ENCODE assay signal across 15 cellular contexts in genomic region chr7:18762189-18762588, GRCh38.
DNase-seq lines count a peak whose midpoint lies in the region; TF ChIP-seq lines count a peak whose summit lies in the region.
"Had no signal": no experiment of that assay in that cellular context is flagged by ENCODE, and none has a peak within 500 bp of the region (broad histone marks: within the 10 kb centered on the region; RNA-seq: fewer than 3 reads in every experiment).

No MANE protein-coding gene starts in this region.

- H3K4me1 Mint-ChIP-seq in nephron progenitor cell, result peaks cover 35% of the 10 kb centered on the region
- H3K4me1 Mint-ChIP-seq: stimulated activated effector memory CD8-positive, alpha-beta T cell treated with anti-CD3 and anti-CD28 coated beads, Interleukin-12 subunit alpha, Interleukin-12 subunit beta, amount 100 ng/mL, for 72 hours had no signal

- TF ChIP-seq CTCF in choroid plexus epithelial cell (conservative IDR thresholded peaks at IDR 0.05; ENCODE audit: low read depth, low read length) (no peak), nephron progenitor cell (IDR thresholded peaks at IDR 0.05) (no peak)

- H3K9me3 Mint-ChIP-seq in nephron progenitor cell, result no peaks in the 10 kb centered on the region
- H3K9me3 Mint-ChIP-seq: stimulated activated effector memory CD8-positive, alpha-beta T cell treated with anti-CD3 and anti-CD28 coated beads, Interleukin-12 subunit alpha, Interleukin-12 subunit beta, amount 100 ng/mL, for 72 hours had no signal

- no peak overlapping the region for H3K27ac Mint-ChIP-seq in nephron progenitor cell
- H3K27ac Mint-ChIP-seq: stimulated activated effector memory CD8-positive, alpha-beta T cell treated with anti-CD3 and anti-CD28 coated beads, Interleukin-12 subunit alpha, Interleukin-12 subunit beta, amount 100 ng/mL, for 72 hours had no signal

- H3K27me3 Mint-ChIP-seq in nephron progenitor cell (ENCODE audit: low read depth, poor library complexity), result no peaks in the 10 kb centered on the region

- no peak overlapping the region for H3K4me3 Mint-ChIP-seq in nephron progenitor cell
- H3K4me3 Mint-ChIP-seq: stimulated activated effector memory CD8-positive, alpha-beta T cell treated with anti-CD3 and anti-CD28 coated beads, Interleukin-12 subunit alpha, Interleukin-12 subunit beta, amount 100 ng/mL, for 72 hours had no signal

- no peaks in the 10 kb centered on the region for H3K36me3 Mint-ChIP-seq in nephron progenitor cell (ENCODE audit: low read depth)
- H3K36me3 Mint-ChIP-seq: stimulated activated effector memory CD8-positive, alpha-beta T cell treated with anti-CD3 and anti-CD28 coated beads, Interleukin-12 subunit alpha, Interleukin-12 subunit beta, amount 100 ng/mL, for 72 hours had no signal

- peak; percentile 69 for DNase-seq in AG20443 (ENCODE audit: low spot score)
- DNase-seq in LHCN-M2 (ENCODE audit: low read depth), result peak; percentile 92
- DNase-seq in choroid plexus epithelial cell (ENCODE audit: low read depth), result peak; percentile 93
- peak; percentile 4 for DNase-seq in nephron progenitor cell
- DNase-seq in HK-2 (ENCODE audit: unreplicated experiment), result no peak
- no peak for DNase-seq in NCI-H82 treated with DMSO at 0.1 percent for 48 hours (lab: John Stamatoyannopoulos, UW; ENCODE audit: unreplicated experiment)
- DNase-seq in NCI-H2081 (lab: John Stamatoyannopoulos, UW), result no peak
- DNase-seq in SKM-1 treated with dmso at 0.1 percent for 144 hours (lab: John Stamatoyannopoulos, UW; ENCODE audit: unreplicated experiment), result no peak
- DNase-seq: activated naive CD4-positive, alpha-beta T cell; NCI-H446 treated with DMSO at 0.1 percent for 48 hours; stimulated activated CD4-positive, alpha-beta T cell treated with anti-CD3 and anti-CD28 coated beads, Interleukin-4, amount 100 ng/mL, for 1 hour; uterus had no signal

- H3K4me3 ChIP-seq in choroid plexus epithelial cell (ENCODE audit: low read depth, low read length), result no peak overlapping the region
- H3K4me3 ChIP-seq: esophagus muscularis mucosa, prostate gland, uterus had no signal

Comparison
In these comparisons a context has a peak if more than half of its experiments do, and no peak if none do; other contexts are left out.
1. DNase-seq: peak in AG20443 (single experiment), LHCN-M2 (single experiment), choroid plexus epithelial cell (single experiment) and nephron progenitor cell (single experiment); none in HK-2 (single experiment), NCI-H82 treated with DMSO at 0.1 percent for 48 hours (single experiment), NCI-H2081 (0 of 2) and SKM-1 treated with dmso at 0.1 percent for 144 hours (single experiment).